Comparison of ENCODE assay signal across 27 cellular contexts in genomic region chr2:21371499-21372003, GRCh38.
"Had no signal": no experiment of that assay in that cellular context is flagged by ENCODE, and none has a peak within 500 bp of the region (broad histone marks: within the 10 kb centered on the region; RNA-seq: fewer than 3 reads in every experiment).

No MANE protein-coding gene starts in this region.

- H3K36me3 ChIP-seq: stomach, suprapubic skin, thoracic aorta, thyroid gland, tibial artery, tibial nerve, transverse colon, upper lobe of left lung, upper lobe of right lung, uterus, vagina had no signal

- H3K9me3 ChIP-seq: stomach, suprapubic skin, testis, thoracic aorta, thyroid gland, tibial artery, tibial nerve, transverse colon, upper lobe of left lung, upper lobe of right lung, uterus, vagina had no signal

- H3K4me3 ChIP-seq: stomach, suprapubic skin, testis, thoracic aorta, thyroid gland, tibial artery, tibial nerve, transverse colon, upper lobe of left lung, upper lobe of right lung, uterus, vagina had no signal

- H3K27me3 ChIP-seq: suprapubic skin, testis, thyroid gland, tibial artery, tibial nerve, transverse colon, upper lobe of left lung, upper lobe of right lung, uterus, vagina had no signal

- FAIRE-seq: urothelium cell line had no signal

- H3K27ac ChIP-seq: stomach, suprapubic skin, testis, thoracic aorta, thyroid gland, tibial artery, tibial nerve, transverse colon, upper lobe of left lung, upper lobe of right lung, uterus, vagina had no signal

- H3K4me1 ChIP-seq: stomach, suprapubic skin, testis, thyroid gland, tibial artery, tibial nerve, transverse colon, upper lobe of left lung, upper lobe of right lung, uterus, vagina had no signal

- DNase-seq: stimulated activated CD4-positive, alpha-beta T cell treated with anti-CD3 and anti-CD28 coated beads, Interleukin-2, amount 100 ng/mL, for 48 hours; stimulated activated CD4-positive, alpha-beta T cell treated with anti-CD3 and anti-CD28 coated beads, Interleukin-4, amount 100 ng/mL, for 1 hour; stimulated activated CD4-positive, alpha-beta T cell treated with anti-CD3 and anti-CD28 coated beads, Interleukin-4, amount 100 ng/mL, for 24 hours; stimulated activated CD4-positive, alpha-beta T cell treated with anti-CD3 and anti-CD28 coated beads, Interleukin-4, amount 100 ng/mL, for 4 hours; stimulated activated CD8-positive, alpha-beta memory T cell treated with anti-CD3 and anti-CD28 coated beads, Interleukin-4, amount 100 ng/mL, for 48 hours; stimulated activated naive B cell treated with anti-CD40 and anti-IgM and Interleukin-4, amounts not matched to agents 10 μg/mL and 1 μg/mL and 100 μg/mL, for 72 hours; stimulated activated naive CD4-positive, alpha-beta T cell; stimulated activated naive CD4-positive, alpha-beta T cell treated with Interleukin-2 at 50 U/mL for 16 hours; stimulated activated naive CD8-positive, alpha-beta T cell treated with anti-CD3 and anti-CD28 coated beads, Interleukin-15, amount 100 ng/mL, for 72 hours; stimulated activated naive CD8-positive, alpha-beta T cell treated with anti-CD3 and anti-CD28 coated beads, Interleukin-15, Interleukin-2, amounts not matched to agents 100 U/mL and 50 U/mL, for 24 hours; stomach; substantia nigra; testis; thyroid gland; tibial artery; transverse colon; trophoblast cell; upper lobe of left lung; upper lobe of right lung; uterus had no signal

- ATAC-seq: stimulated activated effector memory CD8-positive, alpha-beta T cell treated with anti-CD3 and anti-CD28 coated beads, Interleukin-12 subunit alpha, Interleukin-12 subunit beta, amount 100 ng/mL, for 72 hours; stimulated activated memory B cell treated with anti-CD40 and anti-IgM and Interleukin-4, amounts not matched to agents 10 μg/mL and 1 μg/mL and 100 μg/mL, for 72 hours; stimulated activated naive B cell treated with anti-CD40 and anti-IgM and Interleukin-4, amounts not matched to agents 10 μg/mL and 1 μg/mL and 100 μg/mL, for 72 hours; stimulated activated naive CD8-positive, alpha-beta T cell treated with anti-CD3 and anti-CD28 coated beads, Interleukin-15, amount 100 ng/mL, for 72 hours; stimulated activated naive CD8-positive, alpha-beta T cell treated with anti-CD3 and anti-CD28 coated beads, Interleukin-15, Interleukin-2, amounts not matched to agents 100 U/mL and 50 U/mL, for 24 hours; upper lobe of right lung had no signal
